Comparison of ENCODE assay signal across 1 cellular context in the genomic region with DNA sequence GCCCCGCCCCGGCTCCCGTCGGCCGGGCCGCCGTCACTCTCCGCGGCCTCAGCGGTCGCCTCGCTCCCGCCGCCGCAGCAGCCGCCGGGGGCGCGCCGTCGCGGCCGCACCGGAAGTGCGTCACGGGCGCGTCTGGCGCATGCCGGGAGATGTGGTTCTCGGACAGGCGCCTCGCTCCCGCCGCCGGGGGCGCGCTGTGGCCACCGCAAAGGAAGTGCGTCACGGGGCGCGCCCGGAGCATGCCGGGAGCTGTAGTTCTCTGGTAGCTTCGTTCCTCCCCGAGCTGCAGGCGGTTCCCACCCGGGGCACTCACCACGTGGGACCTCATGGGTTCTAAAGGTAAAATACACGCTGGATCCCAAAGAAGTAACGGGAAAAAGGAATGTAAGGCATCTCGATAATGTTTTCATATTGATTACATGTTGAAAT.
TF ChIP-seq lines count a peak whose summit lies in the region.

UBAC1 (minus strand) TSS at position 97 of the 429 bp plus-strand sequence. CDS start 211 bp downstream, outside the sequence.

TF ChIP-seq in HepG2, 621 proteins besides CTCF, POLR2A, EP300 and RAD21 (continued from another document):
- TF ChIP-seq ZNF883 (CRISPR knock-in tag; IDR thresholded peaks at IDR 0.05; ENCODE audit: not compliant biosample characterization) (no peak), NFATC3 (CRISPR knock-in tag; IDR thresholded peaks at IDR 0.05) (0 out of 2 replicates have a peak, but pooled peaks have one; percentile 20), MIER2 (CRISPR knock-in tag; IDR thresholded peaks at IDR 0.05) (peak; percentile 34; the same call in 1 of the 2 replicates), SKI (IDR thresholded peaks at IDR 0.05; ENCODE audit: partially characterized antibody) (peak; percentile 83), ZNF20 (CRISPR knock-in tag; IDR thresholded peaks at IDR 0.05) (no peak)
